In genomic region chr3:57691411-57692133, GRCh38 we compare ENCODE assay signal across 8 cellular contexts. TPM values are rescaled to one million over a fixed set of nuclear protein-coding genes. Genes with fewer than 3 reads are reported as not detected.
A peak's percentile ranks its signal among the peaks of the same experiment; 100 is the strongest.
DNase-seq lines count a peak whose midpoint lies in the region; ATAC-seq and TF ChIP-seq lines count a peak whose summit lies in the region.

No MANE protein-coding gene starts in this region.

- no peaks in the 10 kb centered on the region for H3K9me3 ChIP-seq in cardiac muscle cell (ENCODE audit: low read depth)

- no peak for ATAC-seq in left ventricle myocardium superior
- peak; percentile 10 for ATAC-seq in stimulated activated naive CD8-positive, alpha-beta T cell treated with anti-CD3 and anti-CD28 coated beads, Interleukin-15, Interleukin-2, amounts not matched to agents 100 U/mL and 50 U/mL, for 24 hours
- no peak for ATAC-seq in GM21619 (IDR thresholded peaks at IDR 0.05; ENCODE audit: unreplicated experiment)
- no peak for ATAC-seq in HG02970 (IDR thresholded peaks at IDR 0.05; ENCODE audit: low FRiP score, unreplicated experiment)
- ATAC-seq in GM21737 (IDR thresholded peaks at IDR 0.05; ENCODE audit: unreplicated experiment) = no peak

- no peak for TF ChIP-seq CTCF in cardiac muscle cell (IDR thresholded peaks at IDR 0.05; ENCODE audit: low read depth, low read length)

- no peaks in the 10 kb centered on the region for H3K36me3 ChIP-seq in cardiac muscle cell

- H3K27me3 ChIP-seq in cardiac muscle cell = no peaks in the 10 kb centered on the region

- H3K36me3 Mint-ChIP-seq in activated naive CD4-positive, alpha-beta T cell treated with anti-CD3 and anti-CD28 coated beads, Interleukin-2, amount 50 U/mL, for 24 hours = peaks cover 2% of the 10 kb centered on the region
- H3K36me3 Mint-ChIP-seq in immature natural killer cell = peaks cover 0 to 7% (median 4%) of the 10 kb centered on the region in 3 donors

- H3K27me3 Mint-ChIP-seq in activated naive CD4-positive, alpha-beta T cell treated with anti-CD3 and anti-CD28 coated beads, Interleukin-2, amount 50 U/mL, for 24 hours = no peaks in the 10 kb centered on the region
- H3K27me3 Mint-ChIP-seq in immature natural killer cell (ENCODE audit: low read depth in 3 of 3) = peaks cover 11 to 27% (median 21%) of the 10 kb centered on the region in 3 donors

- H3K4me1 Mint-ChIP-seq in activated naive CD4-positive, alpha-beta T cell treated with anti-CD3 and anti-CD28 coated beads, Interleukin-2, amount 50 U/mL, for 24 hours = peaks cover 48% of the 10 kb centered on the region
- peaks cover 49 to 53% of the 10 kb centered on the region in 2 donors for H3K4me1 Mint-ChIP-seq in immature natural killer cell

- H3K27ac ChIP-seq in cardiac muscle cell = peak overlapping the region; percentile 96

- intact Hi-C loops in left ventricle myocardium superior (cut with micrococcal nuclease) = no loop called here

- H3K4me3 ChIP-seq in cardiac muscle cell = peak overlapping the region; percentile 56

- no peaks in the 10 kb centered on the region for H3K9me3 Mint-ChIP-seq in activated naive CD4-positive, alpha-beta T cell treated with anti-CD3 and anti-CD28 coated beads, Interleukin-2, amount 50 U/mL, for 24 hours
- H3K9me3 Mint-ChIP-seq in immature natural killer cell = no peaks in the 10 kb centered on the region

- peak in 1 of 2 donors; percentile 13 for DNase-seq in cardiac muscle cell (ENCODE audit: low read depth in 1 of 2, low spot score in 1 of 2)
- no peak for DNase-seq in left ventricle myocardium superior
- DNase-seq in immature natural killer cell = peak in 2 of 3 donors; percentile 19 to 23
- peak; percentile 32 for DNase-seq in stimulated activated naive CD8-positive, alpha-beta T cell treated with anti-CD3 and anti-CD28 coated beads, Interleukin-15, Interleukin-2, amounts not matched to agents 100 U/mL and 50 U/mL, for 24 hours

- peak overlapping the region; percentile 86 for H3K27ac Mint-ChIP-seq in activated naive CD4-positive, alpha-beta T cell treated with anti-CD3 and anti-CD28 coated beads, Interleukin-2, amount 50 U/mL, for 24 hours
- peak overlapping the region; percentile 89 to 98 (median 97) for H3K27ac Mint-ChIP-seq in immature natural killer cell

- H3K4me1 ChIP-seq in cardiac muscle cell (ENCODE audit: low read depth) = peaks cover 3% of the 10 kb centered on the region

- peak overlapping the region; percentile 91 for H3K4me3 Mint-ChIP-seq in activated naive CD4-positive, alpha-beta T cell treated with anti-CD3 and anti-CD28 coated beads, Interleukin-2, amount 50 U/mL, for 24 hours
- H3K4me3 Mint-ChIP-seq in immature natural killer cell = peak overlapping the region; percentile 86 to 97 (median 93)

RNA-seq across cellular contexts. Expression of gene DENND6A, which starts 1.3 kb away (rescaled TPM):
- 10.4 and 13.8 TPM in 2 replicates for total RNA-seq in cardiac muscle cell
- polyA plus RNA-seq in cardiac muscle cell = 10.6 and 18.9 TPM in 2 replicates
- total RNA-seq in left ventricle myocardium superior = 18.5 TPM
- 10 to 100 TPM in 2 of 3 donors, 1 to 10 TPM in 1; 8.8 to 37.1 (median 27.5) TPM for polyA plus RNA-seq in immature natural killer cell
